In genomic region chr22:19717691-19718254, GRCh38 we compare ENCODE assay signal across 8 cellular contexts. TPM values are rescaled to one million over a fixed set of nuclear protein-coding genes. Genes with fewer than 3 reads are reported as not detected.
DNase-seq lines count a peak whose midpoint lies in the region; ATAC-seq and TF ChIP-seq lines count a peak whose summit lies in the region.

No MANE protein-coding gene starts in this region.

- no peaks in the 10 kb centered on the region for H3K36me3 Mint-ChIP-seq in activated CD4-positive, alpha-beta memory T cell treated with anti-CD3 and anti-CD28 coated beads, Interleukin-2, amount 10 ng/mL, durations not matched to agents 7 days and 5 days (ENCODE audit: low read depth)

- no peaks in the 10 kb centered on the region for H3K9me3 Mint-ChIP-seq in activated CD4-positive, alpha-beta memory T cell treated with anti-CD3 and anti-CD28 coated beads, Interleukin-2, amount 10 ng/mL, durations not matched to agents 7 days and 5 days

- CTCF ChIA-PET in activated CD4-positive, alpha-beta memory T cell treated with anti-CD3 and anti-CD28 coated beads, Interleukin-2, amount 10 ng/mL, durations not matched to agents 7 days and 5 days (lab: Charles Lee), result no interaction called here

- intact Hi-C loops in lower lobe of right lung (cut with DNase I), result no loop called here

- H3K27ac ChIP-seq in duodenal mucosa (ENCODE audit: low read depth, low read length), result no peak overlapping the region
- peak overlapping the region; percentile 24 for H3K27ac ChIP-seq in lower lobe of right lung

- H3K27me3 Mint-ChIP-seq in activated CD4-positive, alpha-beta memory T cell treated with anti-CD3 and anti-CD28 coated beads, Interleukin-2, amount 10 ng/mL, durations not matched to agents 7 days and 5 days, result peaks cover 50% of the 10 kb centered on the region

- H3K4me1 ChIP-seq in BE2C (no peaks in the 10 kb centered on the region; the same call in 1 of the 2 replicates), duodenal mucosa (ENCODE audit: control insufficient read depth in 1 of 2, insufficient read depth in 2 of 2, low read length in 2 of 2) (peaks cover 4 to 8% of the 10 kb centered on the region in 2 donors), lower lobe of right lung (peaks cover 24% of the 10 kb centered on the region)

- H3K36me3 ChIP-seq in BE2C, result no peaks in the 10 kb centered on the region; the same call in 1 of the 2 replicates
- no peaks in the 10 kb centered on the region for H3K36me3 ChIP-seq in duodenal mucosa (ENCODE audit: control insufficient read depth in 1 of 2, insufficient read depth in 2 of 2, low read length in 2 of 2)
- no peaks in the 10 kb centered on the region for H3K36me3 ChIP-seq in lower lobe of right lung

- H3K27ac Mint-ChIP-seq in activated CD4-positive, alpha-beta memory T cell treated with anti-CD3 and anti-CD28 coated beads, Interleukin-2, amount 10 ng/mL, durations not matched to agents 7 days and 5 days, result no peak overlapping the region

- H3K27me3 ChIP-seq in BE2C (no peaks in the 10 kb centered on the region), duodenal mucosa (ENCODE audit: control insufficient read depth in 1 of 2, insufficient read depth in 2 of 2, low read length in 2 of 2) (peaks cover 59 to 62% of the 10 kb centered on the region in 2 donors), lower lobe of right lung (ENCODE audit: low read depth) (peaks cover 81% of the 10 kb centered on the region)

- H3K4me1 Mint-ChIP-seq in activated CD4-positive, alpha-beta memory T cell treated with anti-CD3 and anti-CD28 coated beads, Interleukin-2, amount 10 ng/mL, durations not matched to agents 7 days and 5 days, result peaks cover 5% of the 10 kb centered on the region

- peak overlapping the region; percentile 46 for H3K4me3 Mint-ChIP-seq in activated CD4-positive, alpha-beta memory T cell treated with anti-CD3 and anti-CD28 coated beads, Interleukin-2, amount 10 ng/mL, durations not matched to agents 7 days and 5 days

- ATAC-seq in GM21515 (IDR thresholded peaks at IDR 0.05; ENCODE audit: unreplicated experiment), result peak; percentile 54
- ATAC-seq in lower lobe of right lung, result peak; percentile 90 to 91
- no peak for ATAC-seq in HG03139 (IDR thresholded peaks at IDR 0.05; ENCODE audit: unreplicated experiment)

- H3K4me3 ChIP-seq in BE2C (ENCODE audit: low read depth, low read length) (peak overlapping the region; percentile 54), duodenal mucosa (ENCODE audit: low read depth in 1 of 2, low read length in 2 of 2) (peak overlapping the region; percentile 60 to 64), lower lobe of right lung (peak overlapping the region; percentile 61)

- no peak overlapping the region for H3K9ac ChIP-seq in duodenal mucosa (ENCODE audit: low read depth in 1 of 2, low read length in 2 of 2)

- peak; percentile 81 for DNase-seq in BE2C
- peak; percentile 49 for DNase-seq in NCI-H2227 treated with DMSO at 0.1 percent for 48 hours (lab: John Stamatoyannopoulos, UW)
- DNase-seq in activated CD4-positive, alpha-beta memory T cell treated with anti-CD3 and anti-CD28 coated beads, Interleukin-2, amount 10 ng/mL, durations not matched to agents 7 days and 5 days, result peak; percentile 82
- peak; percentile 87 for DNase-seq in lower lobe of right lung
- DNase-seq in stimulated activated CD4-positive, alpha-beta T cell treated with anti-CD3 and anti-CD28 coated beads, TNF-alpha, amount 100 ng/mL, for 24 hours (ENCODE audit: low read depth in 3 of 3), result peak; percentile 61 to 71 (median 62)

- TF ChIP-seq CTCF in BE2C (IDR thresholded peaks at IDR 0.05; ENCODE audit: low read depth, low read length) (peak; percentile 61), lower lobe of right lung (IDR thresholded peaks at IDR 0.05) (peak; percentile 97)

- H3K9me3 ChIP-seq in BE2C (no peaks in the 10 kb centered on the region), duodenal mucosa (ENCODE audit: control insufficient read depth in 1 of 2, low read length in 2 of 2) (no peaks in the 10 kb centered on the region), lower lobe of right lung (no peaks in the 10 kb centered on the region)

- POLR2A ChIA-PET in activated CD4-positive, alpha-beta memory T cell treated with anti-CD3 and anti-CD28 coated beads, Interleukin-2, amount 10 ng/mL, durations not matched to agents 7 days and 5 days (lab: Charles Lee), result no interaction called here

RNA-seq across cellular contexts. Expression of gene SEPTIN5, which starts 3.5 kb away (rescaled TPM):
- 113 TPM for polyA plus RNA-seq in BE2C (2012; ENCODE audit: insufficient read depth, insufficient read length, low read depth)
- not detected for total RNA-seq in activated CD4-positive, alpha-beta memory T cell treated with anti-CD3 and anti-CD28 coated beads, Interleukin-2, amount 10 ng/mL, durations not matched to agents 7 days and 5 days
- 9.3 TPM for total RNA-seq in lower lobe of right lung

RNA-seq across cellular contexts. Expression of gene GP1BB, which starts 5.6 kb away (rescaled TPM):
- polyA plus RNA-seq in BE2C (2012; ENCODE audit: insufficient read depth, insufficient read length, low read depth), result 46.9 TPM
- total RNA-seq in activated CD4-positive, alpha-beta memory T cell treated with anti-CD3 and anti-CD28 coated beads, Interleukin-2, amount 10 ng/mL, durations not matched to agents 7 days and 5 days, result not detected
- total RNA-seq in lower lobe of right lung, result 2.8 TPM

RNA-seq across cellular contexts. Expression of gene TBX1, which starts 42.8 kb away (rescaled TPM):
- polyA plus RNA-seq in BE2C (2012; ENCODE audit: insufficient read depth, insufficient read length, low read depth), result not detected
- total RNA-seq in activated CD4-positive, alpha-beta memory T cell treated with anti-CD3 and anti-CD28 coated beads, Interleukin-2, amount 10 ng/mL, durations not matched to agents 7 days and 5 days, result not detected
- 13.5 TPM for total RNA-seq in lower lobe of right lung

Comparison
In these comparisons a context has a peak if more than half of its experiments do, and no peak if none do; other contexts are left out.
1. RNA of gene TBX1, which starts 42.8 kb away (total RNA-seq): 13.5 TPM in lower lobe of right lung (single experiment); not detected in activated CD4-positive, alpha-beta memory T cell treated with anti-CD3 and anti-CD28 coated beads, Interleukin-2, amount 10 ng/mL, durations not matched to agents 7 days and 5 days; every median in the first group is over 10 times any median in the second.
2. Peak in every context shown above with its lines, with median percentiles within 50 percentile points of each other: DNase-seq and H3K4me3 ChIP-seq.